In genomic region chr10:87836098-87836497, GRCh38 we compare ENCODE assay signal across 2 cellular contexts.
TF ChIP-seq lines count a peak whose summit lies in the region.

No MANE protein-coding gene starts in this region.

TF ChIP-seq in HepG2, 621 proteins besides CTCF, POLR2A, EP300 and RAD21:
- TF ChIP-seq ATF7 (IDR thresholded peaks at IDR 0.05) = peak; percentile 53; the same call in 1 of the 2 replicates
- no peak for TF ChIP-seq ATF7 (CRISPR knock-in tag; IDR thresholded peaks at IDR 0.05)
- no peak for TF ChIP-seq ZNF713 (CRISPR knock-in tag; IDR thresholded peaks at IDR 0.05)

TF ChIP-seq in K562, 482 proteins besides CTCF, POLR2A, EP300 and RAD21:
- TF ChIP-seq, protein P1, sequence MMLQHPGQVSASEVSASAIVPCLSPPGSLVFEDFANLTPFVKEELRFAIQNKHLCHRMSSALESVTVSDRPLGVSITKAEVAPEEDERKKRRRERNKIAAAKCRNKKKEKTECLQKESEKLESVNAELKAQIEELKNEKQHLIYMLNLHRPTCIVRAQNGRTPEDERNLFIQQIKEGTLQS (IDR thresholded peaks at IDR 0.05) = 0 out of 2 replicates have a peak, but pooled peaks have one; percentile 22
- TF ChIP-seq, protein P1 (CRISPR knock-in tag; conservative IDR thresholded peaks at IDR 0.05) = no peak
- 0 out of 2 replicates have a peak, but pooled peaks have one; percentile 16 for TF ChIP-seq RFX1 (IDR thresholded peaks at IDR 0.05)
- no peak for TF ChIP-seq NEUROD1 (IDR thresholded peaks at IDR 0.05; ENCODE audit: borderline replicate concordance, low read depth, low read length, partially characterized antibody)
- no peak for TF ChIP-seq EHMT2 (IDR thresholded peaks at IDR 0.05)
- TF ChIP-seq ZBTB5 (IDR thresholded peaks at IDR 0.05) = no peak
- no peak for TF ChIP-seq POLR3G (IDR thresholded peaks at IDR 0.05; ENCODE audit: extremely low read depth, insufficient read length, insufficient replicate concordance)
- TF ChIP-seq ATF7 (IDR thresholded peaks at IDR 0.05) = peak; percentile 25; the same call in 1 of the 2 replicates
